In the genomic region with DNA sequence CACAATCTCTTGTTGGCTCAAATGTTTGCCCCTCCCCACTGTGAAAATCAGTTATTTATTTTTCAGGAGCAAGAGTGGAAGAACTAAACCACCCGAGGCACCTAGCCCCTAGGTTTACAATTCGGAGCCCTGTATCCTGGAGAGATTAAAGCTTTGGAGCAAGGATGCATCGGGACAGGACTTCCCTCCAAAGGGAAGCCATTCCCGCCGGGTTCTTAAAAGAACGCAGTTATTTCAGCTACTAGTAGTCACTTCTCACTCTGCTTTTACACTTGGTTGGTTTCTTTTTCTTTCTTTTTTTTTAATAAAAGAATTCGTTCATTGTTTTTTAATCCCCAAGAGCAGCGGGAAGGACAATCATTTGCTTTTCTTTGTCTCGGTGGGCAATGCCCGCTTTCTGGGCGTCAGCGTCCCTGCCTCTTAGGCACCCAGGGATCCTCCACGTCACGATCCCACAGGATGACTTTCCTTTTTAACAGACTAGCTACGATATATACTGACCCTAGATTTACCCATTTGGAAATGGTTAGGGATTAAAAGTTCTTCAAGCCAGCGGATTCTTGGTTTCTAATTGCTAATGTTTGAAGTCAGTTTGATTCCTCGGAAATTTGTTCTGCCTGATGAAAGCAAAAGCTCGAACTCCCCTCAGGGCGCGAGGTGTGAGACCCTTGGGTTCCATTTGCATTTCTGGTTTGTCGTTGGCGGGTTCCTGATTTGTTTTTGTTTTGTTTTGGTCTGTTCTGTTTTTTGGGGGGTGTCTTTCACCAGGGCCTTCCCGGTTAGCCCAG, we compare ENCODE assay signal across 11 cellular contexts. TPM values are rescaled to one million over a fixed set of nuclear protein-coding genes. Genes with fewer than 3 reads are reported as not detected.
A peak's percentile ranks its signal among the peaks of the same experiment; 100 is the strongest.
DNase-seq lines count a peak whose midpoint lies in the region; ATAC-seq and TF ChIP-seq lines count a peak whose summit lies in the region.
"Had no signal": no experiment of that assay in that cellular context is flagged by ENCODE, and none has a peak within 500 bp of the region (broad histone marks: within the 10 kb centered on the region; RNA-seq: fewer than 3 reads in every experiment).

No MANE protein-coding gene starts in this region.

- H4K91ac ChIP-seq in IMR-90 (ENCODE audit: insufficient read depth, low read depth, low read length), result no peak overlapping the region

- H3K9me3 ChIP-seq in IMR-90 (ENCODE audit: control insufficient read depth, insufficient read depth, low read length), result peaks cover 15% of the 10 kb centered on the region
- no peaks in the 10 kb centered on the region for H3K9me3 ChIP-seq in osteoblast (ENCODE audit: low read depth, low read length)

- TF ChIP-seq RAD21 in IMR-90 (IDR thresholded peaks at IDR 0.05; ENCODE audit: low read length), result no peak

- no peak overlapping the region for H2AK5ac ChIP-seq in IMR-90 (ENCODE audit: low read depth, low read length)

- H2BK20ac ChIP-seq in IMR-90 (ENCODE audit: low read depth, low read length), result no peak overlapping the region

- ATAC-seq in IMR-90 (ENCODE audit: low read depth) (no peak), HG03108 (IDR thresholded peaks at IDR 0.05; ENCODE audit: unreplicated experiment) (no peak), GM21381 (IDR thresholded peaks at IDR 0.05; ENCODE audit: unreplicated experiment) (no peak)

- no peak overlapping the region for H4K5ac ChIP-seq in IMR-90 (ENCODE audit: low read depth, low read length)

- WGBS in IMR-90 (ENCODE audit: extremely low coverage in 2 of 2, insufficient read length in 1 of 2), 2 experiments, result no CpG with 5 or more reads among the region's 23 CpGs

- H3K18ac ChIP-seq in IMR-90 (ENCODE audit: low read depth, low read length), result no peak overlapping the region

- H3K79me2 ChIP-seq in osteoblast (ENCODE audit: insufficient read depth, low read length), result peaks cover 100% of the 10 kb centered on the region

- H3K23ac ChIP-seq in IMR-90 (ENCODE audit: low read depth, low read length), result no peak overlapping the region

- no peaks in the 10 kb centered on the region for H3K79me1 ChIP-seq in IMR-90 (ENCODE audit: low read depth in 1 of 2, low read length in 2 of 2)

- H4K20me1 ChIP-seq in IMR-90 (ENCODE audit: insufficient read depth, low read length) (no peaks in the 10 kb centered on the region), osteoblast (ENCODE audit: insufficient read depth, low read length) (peaks cover 16% of the 10 kb centered on the region)

- in situ Hi-C loops in IMR-90 (cut with MboI; ENCODE audit: low sequenced_read_pairs), result no loop called here

- H3K9me1 ChIP-seq in IMR-90 (ENCODE audit: insufficient read depth, low read length), result no peaks in the 10 kb centered on the region

- no peak overlapping the region for H3K4ac ChIP-seq in IMR-90 (ENCODE audit: low read depth, low read length)

- H3K4me3 ChIP-seq in IMR-90 (ENCODE audit: insufficient read depth, low read depth, low read length), result no peak overlapping the region; the same call in 1 of the 2 replicates
- H3K4me3 ChIP-seq in epithelial cell of proximal tubule (ENCODE audit: low read depth, low read length), result peak overlapping the region; percentile 33
- H3K4me3 ChIP-seq in osteoblast (ENCODE audit: insufficient read depth, low read length), result peak overlapping the region; percentile 63

- no peak overlapping the region for H3K9ac ChIP-seq in IMR-90 (ENCODE audit: low read depth, low read length)

- no peak overlapping the region for H3K56ac ChIP-seq in IMR-90 (ENCODE audit: extremely low read depth, insufficient read depth, low read length)

- DNase-seq in Daoy (ENCODE audit: low read depth) (peak; percentile 82), IMR-90 (no peak), epithelial cell of proximal tubule (ENCODE audit: low read depth) (no peak), osteoblast (ENCODE audit: insufficient read length, low spot score, missing footprints) (peak; percentile 89), kidney tubule cell (ENCODE audit: low spot score) (no peak)
- DNase-seq in activated CD4-positive, alpha-beta T cell treated with anti-CD3 and anti-CD28 coated beads, Interleukin-2, amount 50 U/mL, for 4 hours, result no peak
- DNase-seq: stimulated activated CD4-positive, alpha-beta T cell treated with anti-CD3 and anti-CD28 coated beads, Interleukin-12 subunit alpha, Interleukin-12 subunit beta, amount 100 ng/mL, for 4 hours had no signal

- no peak overlapping the region for H2AK9ac ChIP-seq in IMR-90 (replicated peaks; ENCODE audit: low read depth, low read length, poor library complexity)

- H3K4me2 ChIP-seq in IMR-90 (ENCODE audit: low read depth, low read length) (peak overlapping the region; percentile 89), osteoblast (ENCODE audit: insufficient read depth, low read length) (peak overlapping the region; percentile 97)

- H2BK120ac ChIP-seq in IMR-90 (ENCODE audit: low read depth, low read length), result no peak overlapping the region

- H3K27ac ChIP-seq in IMR-90 (ENCODE audit: insufficient read depth, low read length) (no peak overlapping the region), osteoblast (ENCODE audit: low read depth, low read length) (peak overlapping the region; percentile 85)

- POLR2A ChIA-PET in IMR-90 (lab: Charles Lee; ENCODE audit: unreplicated experiment), result no interaction called here

- H3K14ac ChIP-seq in IMR-90 (replicated peaks; ENCODE audit: low read depth, low read length), result no peak overlapping the region

- CTCF ChIA-PET in IMR-90 (lab: Yijun Ruan, JAX), result interaction anchor here (1.4 kb wide), 1 partner anchor 30 kb away, joined by 3 read pairs; no protein-coding TSS in a partner anchor

- H2BK5ac ChIP-seq in IMR-90 (ENCODE audit: low read depth, low read length, poor library complexity, severe bottlenecking), result no peak overlapping the region

- H3K36me3 ChIP-seq in IMR-90 (ENCODE audit: control insufficient read depth, insufficient read depth, low read length), result no peaks in the 10 kb centered on the region
- H3K36me3 ChIP-seq in osteoblast (ENCODE audit: insufficient read depth, low read length), result no peaks in the 10 kb centered on the region

- H3K27me3 ChIP-seq in IMR-90 (ENCODE audit: control insufficient read depth, insufficient read depth, low read length), result peaks cover 74% of the 10 kb centered on the region
- no peaks in the 10 kb centered on the region for H3K27me3 ChIP-seq in osteoblast (ENCODE audit: insufficient read depth, low read length)

- no peak overlapping the region for H2AFZ ChIP-seq in IMR-90 (replicated peaks; ENCODE audit: low read length, poor library complexity)
- H2AFZ ChIP-seq in osteoblast (ENCODE audit: low read length), result peak overlapping the region; percentile 56

- no peak overlapping the region for H2BK15ac ChIP-seq in IMR-90 (ENCODE audit: low read depth, low read length)

- TF ChIP-seq POLR2A in IMR-90 (IDR thresholded peaks at IDR 0.05; ENCODE audit: low read depth, low read length), result no peak

- TF ChIP-seq CTCF in IMR-90 (conservative IDR thresholded peaks at IDR 0.05; ENCODE audit: low read depth, low read length), result no peak
- no peak for TF ChIP-seq CTCF in epithelial cell of proximal tubule (conservative IDR thresholded peaks at IDR 0.05; ENCODE audit: low read depth, low read length)
- TF ChIP-seq CTCF in osteoblast (IDR thresholded peaks at IDR 0.05; ENCODE audit: extremely low read depth, low read depth, low read length), result no peak

- H4K8ac ChIP-seq in IMR-90 (ENCODE audit: low read depth in 2 of 2, low read length in 2 of 2), result no peak overlapping the region

- H3K4me1 ChIP-seq in IMR-90 (ENCODE audit: control insufficient read depth, insufficient read depth, low read length) (peaks cover 2% of the 10 kb centered on the region; the same call in 1 of the 2 replicates), osteoblast (ENCODE audit: insufficient read depth, low read length) (peaks cover 28% of the 10 kb centered on the region)

- intact Hi-C loops in IMR-90 (cut with micrococcal nuclease), result no loop called here

- dilution Hi-C loops in IMR-90 (cut with HindIII; ENCODE audit: low sequenced_read_pairs, unreplicated experiment), result no loop called here

- no TSS peak for BruUV-seq in IMR-90 (replicated peaks; lab: Mats Ljungman, UMichigan)

TF ChIP-seq in IMR-90, 13 proteins besides CTCF, POLR2A, EP300 and RAD21:
- TF ChIP-seq SMC3 (IDR thresholded peaks at IDR 0.05; ENCODE audit: low read depth, low read length), result no peak
- TF ChIP-seq, protein P1, sequence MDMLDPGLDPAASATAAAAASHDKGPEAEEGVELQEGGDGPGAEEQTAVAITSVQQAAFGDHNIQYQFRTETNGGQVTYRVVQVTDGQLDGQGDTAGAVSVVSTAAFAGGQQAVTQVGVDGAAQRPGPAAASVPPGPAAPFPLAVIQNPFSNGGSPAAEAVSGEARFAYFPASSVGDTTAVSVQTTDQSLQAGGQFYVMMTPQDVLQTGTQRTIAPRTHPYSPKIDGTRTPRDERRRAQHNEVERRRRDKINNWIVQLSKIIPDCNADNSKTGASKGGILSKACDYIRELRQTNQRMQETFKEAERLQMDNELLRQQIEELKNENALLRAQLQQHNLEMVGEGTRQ (IDR thresholded peaks at IDR 0.05; ENCODE audit: low read depth, low read length), result no peak
- no peak for TF ChIP-seq FOS (IDR thresholded peaks at IDR 0.05; ENCODE audit: low read depth, low read length)
- TF ChIP-seq NFE2L2 (IDR thresholded peaks at IDR 0.05; ENCODE audit: low read depth, low read length), result no peak
- TF ChIP-seq, protein P2, sequence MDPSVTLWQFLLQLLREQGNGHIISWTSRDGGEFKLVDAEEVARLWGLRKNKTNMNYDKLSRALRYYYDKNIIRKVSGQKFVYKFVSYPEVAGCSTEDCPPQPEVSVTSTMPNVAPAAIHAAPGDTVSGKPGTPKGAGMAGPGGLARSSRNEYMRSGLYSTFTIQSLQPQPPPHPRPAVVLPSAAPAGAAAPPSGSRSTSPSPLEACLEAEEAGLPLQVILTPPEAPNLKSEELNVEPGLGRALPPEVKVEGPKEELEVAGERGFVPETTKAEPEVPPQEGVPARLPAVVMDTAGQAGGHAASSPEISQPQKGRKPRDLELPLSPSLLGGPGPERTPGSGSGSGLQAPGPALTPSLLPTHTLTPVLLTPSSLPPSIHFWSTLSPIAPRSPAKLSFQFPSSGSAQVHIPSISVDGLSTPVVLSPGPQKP (IDR thresholded peaks at IDR 0.05; ENCODE audit: borderline replicate concordance, low read depth, low read length), result no peak
- no peak for TF ChIP-seq RFX5 (IDR thresholded peaks at IDR 0.05; ENCODE audit: low read depth, low read length)
- TF ChIP-seq CHD1 (IDR thresholded peaks at IDR 0.05; ENCODE audit: low read depth, low read length), result no peak
- no peak for TF ChIP-seq BHLHE40 (IDR thresholded peaks at IDR 0.05; ENCODE audit: low read depth, low read length)
- no peak for TF ChIP-seq RCOR1 (IDR thresholded peaks at IDR 0.05; ENCODE audit: insufficient replicate concordance, low read length)

RNA-seq across cellular contexts. Expression of a gene that starts 9.0 kb away (rescaled TPM):
- 5.1 and 7.4 TPM in 2 replicates for total RNA-seq in Daoy (2014; rRNA removed; shearing (Covaris generic))
- total RNA-seq in IMR-90 (2012; rRNA removed) (not detected in 2 replicates), epithelial cell of proximal tubule (0.07 TPM in 1 of 2 replicates, not detected in the other), osteoblast (38.0 and 44.5 TPM in 2 replicates)
- not detected in 2 replicates for polyA plus RNA-seq in IMR-90 (2012; rRNA removed)
- not detected in 2 replicates for polyA plus RNA-seq in IMR-90 (2012; cell fraction: cytosol; rRNA removed)
- 0.02 TPM in 1 of 2 replicates, not detected in the other for polyA plus RNA-seq in IMR-90 (2012; cell fraction: nucleus; rRNA removed; ENCODE audit: low replicate concordance)
- total RNA-seq: T-helper 1 cell treated with Interleukin-12 subunit alpha and Interleukin-12 subunit beta and Interleukin-4 antibody, amounts not matched to agents 30 ng/mL and 1 ng/mL, for 36 hours had no signal
- polyA plus RNA-seq: CD14-positive monocyte had no signal

Comparison
In these comparisons a context has a peak if more than half of its experiments do, and no peak if none do; other contexts are left out.
1. DNase-seq: peak in Daoy (single experiment) and osteoblast (single experiment); none in IMR-90 (single experiment), epithelial cell of proximal tubule (single experiment), activated CD4-positive, alpha-beta T cell treated with anti-CD3 and anti-CD28 coated beads, Interleukin-2, amount 50 U/mL, for 4 hours (0 of 2) and kidney tubule cell (single experiment).